17 cellular contexts compared by ENCODE assay signal in genomic region chr2:121456325-121456724, GRCh38.
DNase-seq lines count a peak whose midpoint lies in the region; ATAC-seq and TF ChIP-seq lines count a peak whose summit lies in the region.
"Had no signal": no experiment of that assay in that cellular context is flagged by ENCODE, and none has a peak within 500 bp of the region (broad histone marks: within the 10 kb centered on the region; RNA-seq: fewer than 3 reads in every experiment).

No MANE protein-coding gene starts in this region.

- H3K27ac Mint-ChIP-seq in MCF 10A (ENCODE audit: low read depth, unreplicated experiment) (peak overlapping the region; percentile 68), endodermal cell (peak overlapping the region; percentile 14), nephron (peak overlapping the region in 2 of 3 experiments; percentile 35 to 47)
- peak overlapping the region; percentile 30 for H3K27ac Mint-ChIP-seq in stimulated activated effector memory CD8-positive, alpha-beta T cell treated with anti-CD3 and anti-CD28 coated beads, Interleukin-12 subunit alpha, Interleukin-12 subunit beta, amount 100 ng/mL, for 72 hours
- H3K27ac Mint-ChIP-seq: B cell; CD8-positive, alpha-beta T cell; HFFc6 had no signal

- no peak overlapping the region for H3K9ac ChIP-seq in mammary epithelial cell (ENCODE audit: insufficient read depth, low read length)
- no peak overlapping the region for H3K9ac ChIP-seq in endodermal cell (ENCODE audit: extremely low read depth, low read length, poor library complexity, severe bottlenecking)
- H3K9ac ChIP-seq: BLaER1 treated with 17β-estradiol and CSF1 and Interleukin-3, amounts not matched to agents 10 nM and 100 nM; GM23248 had no signal

- in situ Hi-C loops in mammary epithelial cell (cut with MboI; ENCODE audit: low sequenced_read_pairs in 2 of 2) = no loop called here

- intact Hi-C loops in MCF 10A (cut with micrococcal nuclease) = no loop called here
- intact Hi-C loops in mammary epithelial cell (cut with micrococcal nuclease) = no loop called here

- H3K4me3 Mint-ChIP-seq in MCF 10A (ENCODE audit: unreplicated experiment) (no peak overlapping the region), endodermal cell (no peak overlapping the region), nephron (no peak overlapping the region)
- no peak overlapping the region for H3K4me3 Mint-ChIP-seq in stimulated activated effector memory CD8-positive, alpha-beta T cell treated with anti-CD3 and anti-CD28 coated beads, Interleukin-12 subunit alpha, Interleukin-12 subunit beta, amount 100 ng/mL, for 72 hours
- H3K4me3 Mint-ChIP-seq: B cell; CD8-positive, alpha-beta T cell; HFFc6 had no signal

- H3K27ac ChIP-seq in mammary epithelial cell (ENCODE audit: insufficient read depth, low read depth, low read length) (no peak overlapping the region), endodermal cell (ENCODE audit: low read depth, low read length) (no peak overlapping the region)
- H3K27ac ChIP-seq: BLaER1 treated with 17β-estradiol and CSF1 and Interleukin-3, amounts not matched to agents 10 nM and 100 nM; GM23248 had no signal

- TF ChIP-seq CTCF in MCF 10A (IDR thresholded peaks at IDR 0.05; ENCODE audit: unreplicated experiment) = no peak
- no peak for TF ChIP-seq CTCF in mammary epithelial cell (conservative IDR thresholded peaks at IDR 0.05 in 1 of 2, IDR thresholded peaks at IDR 0.05 in 1 of 2; ENCODE audit: extremely low read depth in 1 of 2, insufficient read depth in 1 of 2, low read depth in 1 of 2, low read length in 2 of 2)
- no peak for TF ChIP-seq CTCF in endodermal cell (conservative IDR thresholded peaks at IDR 0.05)
- TF ChIP-seq CTCF in nephron (IDR thresholded peaks at IDR 0.05; ENCODE audit: unreplicated experiment in 3 of 3) = no peak

- POLR2A ChIA-PET in MCF 10A (lab: Yijun Ruan, JAX) = no interaction called here

- ATAC-seq in stimulated activated effector memory CD8-positive, alpha-beta T cell treated with anti-CD3 and anti-CD28 coated beads, Interleukin-12 subunit alpha, Interleukin-12 subunit beta, amount 100 ng/mL, for 72 hours = no peak
- ATAC-seq in HG02973 (IDR thresholded peaks at IDR 0.05; ENCODE audit: unreplicated experiment) = no peak
- no peak for ATAC-seq in HG03460 (IDR thresholded peaks at IDR 0.05; ENCODE audit: unreplicated experiment)
- ATAC-seq: CD8-positive, alpha-beta T cell had no signal

- H3K4me1 ChIP-seq in mammary epithelial cell (ENCODE audit: insufficient read depth, low read length) (no peaks in the 10 kb centered on the region), endodermal cell (ENCODE audit: control insufficient read depth, insufficient read depth, low read length) (peaks cover 11% of the 10 kb centered on the region)
- H3K4me1 ChIP-seq: BLaER1 treated with 17β-estradiol and CSF1 and Interleukin-3, amounts not matched to agents 10 nM and 100 nM had no signal

- no peaks in the 10 kb centered on the region for H3K9me3 Mint-ChIP-seq in MCF 10A (ENCODE audit: unreplicated experiment)
- no peaks in the 10 kb centered on the region for H3K9me3 Mint-ChIP-seq in endodermal cell
- H3K9me3 Mint-ChIP-seq in nephron = no peaks in the 10 kb centered on the region
- no peaks in the 10 kb centered on the region for H3K9me3 Mint-ChIP-seq in stimulated activated effector memory CD8-positive, alpha-beta T cell treated with anti-CD3 and anti-CD28 coated beads, Interleukin-12 subunit alpha, Interleukin-12 subunit beta, amount 100 ng/mL, for 72 hours
- H3K9me3 Mint-ChIP-seq: CD8-positive, alpha-beta T cell; HFFc6 had no signal

- H3K36me3 Mint-ChIP-seq in MCF 10A (ENCODE audit: insufficient read depth, unreplicated experiment) (peaks cover 85% of the 10 kb centered on the region), endodermal cell (ENCODE audit: low read depth) (peaks cover 58% of the 10 kb centered on the region), nephron (ENCODE audit: low read depth) (peaks cover 69% of the 10 kb centered on the region)
- peaks cover 97% of the 10 kb centered on the region for H3K36me3 Mint-ChIP-seq in stimulated activated effector memory CD8-positive, alpha-beta T cell treated with anti-CD3 and anti-CD28 coated beads, Interleukin-12 subunit alpha, Interleukin-12 subunit beta, amount 100 ng/mL, for 72 hours

- H3K27me3 ChIP-seq in mammary epithelial cell (ENCODE audit: insufficient read depth, low read length) (no peaks in the 10 kb centered on the region), endodermal cell (ENCODE audit: control insufficient read depth, insufficient read depth, low read length, poor library complexity, severe bottlenecking) (no peaks in the 10 kb centered on the region)
- H3K27me3 ChIP-seq: BLaER1 treated with 17β-estradiol and CSF1 and Interleukin-3, amounts not matched to agents 10 nM and 100 nM had no signal

- 79% methylated on average over 3 of the region's 3 CpGs for WGBS in mammary epithelial cell (ENCODE audit: low coverage, missing lambda C conversion rate)
- 96 to 100% methylated on average over 1 to 3 of the region's 3 CpGs for WGBS in endodermal cell (ENCODE audit: insufficient coverage in 1 of 2, insufficient read length in 1 of 2), 2 experiments

- CTCF ChIA-PET in MCF 10A (lab: Yijun Ruan, JAX) = interaction anchor here (0.7 kb wide), 1 partner anchor 1490 kb away, joined by 3 read pairs; no protein-coding TSS in a partner anchor
- CTCF ChIA-PET in mammary epithelial cell (lab: Charles Lee; ENCODE audit: low non-redundant PET) = no interaction called here

- no peak overlapping the region for H3K4me2 ChIP-seq in mammary epithelial cell (ENCODE audit: insufficient read depth, low read depth, low read length)
- H3K4me2 ChIP-seq: BLaER1 treated with 17β-estradiol and CSF1 and Interleukin-3, amounts not matched to agents 10 nM and 100 nM had no signal

- H2AFZ ChIP-seq in mammary epithelial cell (ENCODE audit: low read depth, low read length) = no peak overlapping the region
- H2AFZ ChIP-seq: GM23248 had no signal

- dilution Hi-C loops in mammary epithelial cell (cut with HindIII; ENCODE audit: low sequenced_read_pairs) = no loop called here

- DNase-seq in MCF 10A (ENCODE audit: unreplicated experiment) (no peak), mammary epithelial cell (no peak), endodermal cell (no peak), SW 1271 (lab: John Stamatoyannopoulos, UW) (no peak)
- no peak for DNase-seq in stimulated activated effector memory CD8-positive, alpha-beta T cell treated with anti-CD3 and anti-CD28 coated beads, Interleukin-12 subunit alpha, Interleukin-12 subunit beta, amount 100 ng/mL, for 72 hours (ENCODE audit: low spot score in 2 of 2)
- DNase-seq: Calu3; CD8-positive, alpha-beta T cell; DMS79 treated with DMSO at 0.1 percent for 48 hours; GF-D8; GM23248; HCEC 1CT; HFFc6 had no signal

- H3K79me2 ChIP-seq in mammary epithelial cell (ENCODE audit: insufficient read depth, low read length) = peaks cover 3% of the 10 kb centered on the region

- no peaks in the 10 kb centered on the region for H4K20me1 ChIP-seq in mammary epithelial cell (ENCODE audit: insufficient read depth, low read length)
- H4K20me1 ChIP-seq: BLaER1 treated with 17β-estradiol and CSF1 and Interleukin-3, amounts not matched to agents 10 nM and 100 nM had no signal

- BruUV-seq in MCF 10A (replicated peaks; lab: Mats Ljungman, UMichigan) (no TSS peak), mammary epithelial cell (replicated peaks; lab: Mats Ljungman, UMichigan) (no TSS peak)

- H3K36me3 ChIP-seq in mammary epithelial cell (ENCODE audit: insufficient read depth, low read length) (peaks cover 27% of the 10 kb centered on the region), endodermal cell (ENCODE audit: control insufficient read depth, insufficient read depth, low read length) (peaks cover 81% of the 10 kb centered on the region)

- H3K27me3 Mint-ChIP-seq in MCF 10A (ENCODE audit: insufficient read depth, unreplicated experiment) (no peaks in the 10 kb centered on the region), endodermal cell (ENCODE audit: insufficient read depth) (no peaks in the 10 kb centered on the region), nephron (ENCODE audit: low read depth) (no peaks in the 10 kb centered on the region)
- H3K27me3 Mint-ChIP-seq: B cell had no signal

- no peak overlapping the region for H3K4me3 ChIP-seq in mammary epithelial cell (replicated peaks in 1 of 3; ENCODE audit: insufficient read depth in 1 of 3, low read depth in 2 of 3, low read length in 3 of 3)
- H3K4me3 ChIP-seq in endodermal cell (ENCODE audit: low read length) = no peak overlapping the region
- H3K4me3 ChIP-seq: BLaER1 treated with 17β-estradiol and CSF1 and Interleukin-3, amounts not matched to agents 10 nM and 100 nM; GM23248 had no signal

- no peaks in the 10 kb centered on the region for H3K4me1 Mint-ChIP-seq in MCF 10A (ENCODE audit: insufficient read depth, unreplicated experiment)
- peaks cover 6% of the 10 kb centered on the region for H3K4me1 Mint-ChIP-seq in endodermal cell
- H3K4me1 Mint-ChIP-seq in nephron = peaks cover 7% of the 10 kb centered on the region
- H3K4me1 Mint-ChIP-seq in stimulated activated effector memory CD8-positive, alpha-beta T cell treated with anti-CD3 and anti-CD28 coated beads, Interleukin-12 subunit alpha, Interleukin-12 subunit beta, amount 100 ng/mL, for 72 hours = no peaks in the 10 kb centered on the region
- H3K4me1 Mint-ChIP-seq: B cell had no signal

- H3K9me3 ChIP-seq in mammary epithelial cell (replicated peaks; ENCODE audit: insufficient read depth, low read length) (no peaks in the 10 kb centered on the region), endodermal cell (ENCODE audit: control insufficient read depth, low read length) (no peaks in the 10 kb centered on the region)
- H3K9me3 ChIP-seq: BLaER1 treated with 17β-estradiol and CSF1 and Interleukin-3, amounts not matched to agents 10 nM and 100 nM had no signal

Comparison
In these comparisons a context has a peak if more than half of its experiments do, and no peak if none do; other contexts are left out.
1. H3K27ac Mint-ChIP-seq: peak in every context shown above with its lines; median percentile 68 in MCF 10A; 41 in nephron; 30 in stimulated activated effector memory CD8-positive, alpha-beta T cell treated with anti-CD3 and anti-CD28 coated beads, Interleukin-12 subunit alpha, Interleukin-12 subunit beta, amount 100 ng/mL, for 72 hours; 14 in endodermal cell.